In the genomic region with DNA sequence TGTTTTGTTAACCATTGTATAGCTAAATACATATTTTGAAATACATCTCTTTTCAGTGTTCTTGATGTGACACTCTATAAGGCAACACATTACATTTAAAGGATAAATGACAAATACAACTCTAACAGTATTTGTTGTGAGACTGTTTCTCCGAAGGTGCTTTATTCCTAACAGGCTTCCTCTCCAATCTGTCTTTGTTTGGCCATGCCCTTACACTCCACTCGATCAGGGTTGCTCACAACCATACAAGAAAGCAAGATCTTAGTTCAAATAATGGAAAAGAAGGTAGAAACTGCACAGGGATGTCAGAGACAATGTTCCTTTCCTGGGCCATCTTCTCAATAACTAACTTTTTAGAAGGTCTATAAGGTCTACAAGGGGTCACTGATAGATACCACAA, we compare ENCODE assay signal across 10 cellular contexts.
"Had no signal": no experiment of that assay in that cellular context is flagged by ENCODE, and none has a peak within 500 bp of the region (broad histone marks: within the 10 kb centered on the region; RNA-seq: fewer than 3 reads in every experiment).

No MANE protein-coding gene starts in this region.

- H3K9me3 ChIP-seq: pancreas, vagina had no signal

- H3K9me3 Mint-ChIP-seq: activated naive CD8-positive, alpha-beta T cell treated with anti-CD3 and anti-CD28 coated beads for 36 hours; natural killer cell had no signal

- H3K27me3 ChIP-seq: pancreas, vagina had no signal

- H3K4me3 ChIP-seq: pancreas, vagina had no signal

- H3K27me3 Mint-ChIP-seq: activated CD8-positive, alpha-beta memory T cell treated with anti-CD3 and anti-CD28 coated beads, Interleukin-2, amount 10 ng/mL, durations not matched to agents 7 days and 5 days; activated naive CD8-positive, alpha-beta T cell treated with anti-CD3 and anti-CD28 coated beads for 36 hours had no signal

- DNase-seq: activated CD8-positive, alpha-beta memory T cell treated with anti-CD3 and anti-CD28 coated beads, Interleukin-2, amount 10 ng/mL, durations not matched to agents 7 days and 5 days; activated effector memory CD4-positive, alpha-beta T cell treated with anti-CD3 and anti-CD28 coated beads, Interleukin-2, amount 50 U/mL, for 16 hours; activated naive CD8-positive, alpha-beta T cell treated with anti-CD3 and anti-CD28 coated beads for 36 hours; activated T-cell treated with anti-CD3 and anti-CD28 coated beads, Interleukin-2, amount 50 U/mL, for 24 hours; dermis blood vessel endothelial cell; mammary epithelial cell; natural killer cell; pancreas; small intestine had no signal

- H3K4me1 ChIP-seq: vagina had no signal

- H3K27ac Mint-ChIP-seq: activated CD8-positive, alpha-beta memory T cell treated with anti-CD3 and anti-CD28 coated beads, Interleukin-2, amount 10 ng/mL, durations not matched to agents 7 days and 5 days; activated naive CD8-positive, alpha-beta T cell treated with anti-CD3 and anti-CD28 coated beads for 36 hours; activated T-cell treated with anti-CD3 and anti-CD28 coated beads, Interleukin-2, amount 50 U/mL, for 24 hours; natural killer cell had no signal

- H3K36me3 ChIP-seq: pancreas, vagina had no signal

- H3K4me3 Mint-ChIP-seq: activated CD8-positive, alpha-beta memory T cell treated with anti-CD3 and anti-CD28 coated beads, Interleukin-2, amount 10 ng/mL, durations not matched to agents 7 days and 5 days; activated naive CD8-positive, alpha-beta T cell treated with anti-CD3 and anti-CD28 coated beads for 36 hours; activated T-cell treated with anti-CD3 and anti-CD28 coated beads, Interleukin-2, amount 50 U/mL, for 24 hours; natural killer cell had no signal

- H3K27ac ChIP-seq: pancreas, vagina had no signal
